Comparison of ENCODE assay signal across 27 cellular contexts in genomic region chr7:20430664-20431063, GRCh38.
"Had no signal": no experiment of that assay in that cellular context is flagged by ENCODE, and none has a peak within 500 bp of the region (broad histone marks: within the 10 kb centered on the region; RNA-seq: fewer than 3 reads in every experiment).

No MANE protein-coding gene starts in this region.

- H3K4me3 ChIP-seq: ascending aorta, cardiac muscle cell had no signal

- H3K4me1 ChIP-seq: ascending aorta had no signal

- ATAC-seq: activated CD8-positive, alpha-beta memory T cell treated with anti-CD3 and anti-CD28 coated beads, Interleukin-2, amount 10 ng/mL, durations not matched to agents 7 days and 5 days; activated CD8-positive, alpha-beta T cell treated with anti-CD3 and anti-CD28 coated beads, Interleukin-2, amount 10 ng/mL, durations not matched to agents 7 days and 5 days; activated naive CD8-positive, alpha-beta T cell treated with anti-CD3 and anti-CD28 coated beads, Interleukin-2, amount 50 U/mL, for 24 hours had no signal

- H3K36me3 ChIP-seq: ascending aorta, cardiac muscle cell had no signal

- DNase-seq: activated B cell treated with CpG ODN at 0.5 μM for 24 hours; activated CD4-positive, alpha-beta memory T cell treated with anti-CD3 and anti-CD28 coated beads, Interleukin-2, amount 10 ng/mL, durations not matched to agents 7 days and 5 days; activated CD4-positive, alpha-beta T cell treated with anti-CD3 and anti-CD28 coated beads for 4 hours; activated CD4-positive, alpha-beta T cell treated with anti-CD3 and anti-CD28 coated beads, Interleukin-2, amount 10 ng/mL, durations not matched to agents 7 days and 5 days; activated CD4-positive, alpha-beta T cell treated with anti-CD3 and anti-CD28 coated beads, Interleukin-2, amount 50 U/mL, for 48 hours; activated CD4-positive, CD25-positive, alpha-beta regulatory T cell treated with anti-CD3 and anti-CD28 coated beads, Interleukin-2, amount 50 U/mL, for 72 hours; activated CD8-positive, alpha-beta memory T cell treated with anti-CD3 and anti-CD28 coated beads for 24 hours; activated CD8-positive, alpha-beta memory T cell treated with anti-CD3 and anti-CD28 coated beads, Interleukin-2, amount 10 ng/mL, durations not matched to agents 7 days and 5 days; activated CD8-positive, alpha-beta memory T cell treated with anti-CD3 and anti-CD28 coated beads, Interleukin-2, amount 50 U/mL, for 48 hours; activated CD8-positive, alpha-beta T cell treated with anti-CD3 and anti-CD28 coated beads, Interleukin-2, amount 10 ng/mL, durations not matched to agents 7 days and 5 days; activated effector memory CD4-positive, alpha-beta T cell treated with Interleukin-2 at 50 U/mL for 16 hours; activated gamma-delta T cell; activated naive CD4-positive, alpha-beta T cell treated with anti-CD3 and anti-CD28 coated beads, Interleukin-2, amount 10 ng/mL, durations not matched to agents 7 days and 5 days; activated naive CD4-positive, alpha-beta T cell treated with Interleukin-2 at 50 U/mL for 16 hours; activated naive CD8-positive, alpha-beta T cell treated with anti-CD3 and anti-CD28 coated beads, Interleukin-2, amount 10 ng/mL, durations not matched to agents 7 days and 5 days; activated naive CD8-positive, alpha-beta T cell treated with anti-CD3 and anti-CD28 coated beads, Interleukin-2, amount 50 U/mL, for 24 hours; activated T-cell treated with anti-CD3 and anti-CD28 coated beads, Interleukin-2, amount 50 U/mL, for 24 hours; activated T-cell treated with anti-CD3 and anti-CD28 coated beads, Interleukin-2, amount 50 U/mL, for 48 hours; amygdala; anterior cingulate cortex; caudate nucleus; cerebellar nuclear complex; T-helper 2 cell; T-helper 9 cell had no signal

- H3K9me3 ChIP-seq: ascending aorta had no signal

- H3K27ac ChIP-seq: ascending aorta, cardiac muscle cell, VCaP had no signal

- H3K27me3 ChIP-seq: ascending aorta, cardiac muscle cell had no signal
